ENCODE assay signal across 10 cellular contexts in genomic region chr3:30426319-30426993, GRCh38.
DNase-seq lines count a peak whose midpoint lies in the region; TF ChIP-seq lines count a peak whose summit lies in the region.
"Had no signal": no experiment of that assay in that cellular context is flagged by ENCODE, and none has a peak within 500 bp of the region (broad histone marks: within the 10 kb centered on the region; RNA-seq: fewer than 3 reads in every experiment).

No MANE protein-coding gene starts in this region.

- CTCF ChIA-PET in MCF 10A (lab: Yijun Ruan, JAX), result interaction anchor here (0.6 to 1.4 kb wide), 2 partner anchors 197 to 266 kb away, joined by 3 read pairs; no protein-coding TSS in a partner anchor

- no peak for TF ChIP-seq POLR2A in ovary (IDR thresholded peaks at IDR 0.05)

- TF ChIP-seq CTCF in MCF 10A (IDR thresholded peaks at IDR 0.05; ENCODE audit: unreplicated experiment) (no peak), left ventricle myocardium inferior (IDR thresholded peaks at IDR 0.05; ENCODE audit: borderline replicate concordance) (no peak), ovary (IDR thresholded peaks at IDR 0.05) (no peak), GM13976 (IDR thresholded peaks at IDR 0.05; ENCODE audit: borderline replicate concordance, control extremely low read depth, extremely low read depth, insufficient read depth, missing control alignments) (no peak)

- peaks cover 16% of the 10 kb centered on the region for H3K4me1 Mint-ChIP-seq in MCF 10A (ENCODE audit: insufficient read depth, unreplicated experiment)
- no peaks in the 10 kb centered on the region for H3K4me1 Mint-ChIP-seq in activated T-helper 1 cell treated with anti-CD3 and anti-CD28 coated beads, Interleukin-12 subunit alpha, Interleukin-12 subunit beta, Interleukin-2, Interleukin-4 antibody, amounts not matched to agents 30 ng/mL and 10 ng/mL and 1 ng/mL, durations not matched to agents 14 hours and 24 hours and 36 hours (ENCODE audit: low read depth)
- no peaks in the 10 kb centered on the region for H3K4me1 Mint-ChIP-seq in T-helper 2 cell treated with Interferon-gamma antibody and Interleukin-4, amounts not matched to agents 5 μg/mL and 100 μg/mL, for 36 hours (ENCODE audit: low read depth)
- H3K4me1 Mint-ChIP-seq in activated naive CD8-positive, alpha-beta T cell treated with anti-CD3 and anti-CD28 coated beads for 36 hours, result peaks cover 2% of the 10 kb centered on the region
- H3K4me1 Mint-ChIP-seq: B cell had no signal

- H3K4me3 ChIP-seq in left ventricle myocardium inferior (no peak overlapping the region), ovary (no peak overlapping the region)

- H3K27ac ChIP-seq in left ventricle myocardium inferior (replicated peaks) (peak overlapping the region; percentile 86), ovary (no peak overlapping the region)

- H3K27me3 ChIP-seq in left ventricle myocardium inferior (ENCODE audit: low read depth), result no peaks in the 10 kb centered on the region
- H3K27me3 ChIP-seq in ovary, result no peaks in the 10 kb centered on the region

- no TSS peak for BruUV-seq in MCF 10A (replicated peaks; lab: Mats Ljungman, UMichigan)

- H3K9me3 ChIP-seq in left ventricle myocardium inferior (replicated peaks) (no peaks in the 10 kb centered on the region), ovary (no peaks in the 10 kb centered on the region)

- no peak overlapping the region for H3K4me3 Mint-ChIP-seq in MCF 10A (ENCODE audit: unreplicated experiment)
- H3K4me3 Mint-ChIP-seq in activated T-helper 1 cell treated with anti-CD3 and anti-CD28 coated beads, Interleukin-12 subunit alpha, Interleukin-12 subunit beta, Interleukin-2, Interleukin-4 antibody, amounts not matched to agents 30 ng/mL and 10 ng/mL and 1 ng/mL, durations not matched to agents 14 hours and 24 hours and 36 hours, result no peak overlapping the region
- H3K4me3 Mint-ChIP-seq in T-helper 2 cell treated with Interferon-gamma antibody and Interleukin-4, amounts not matched to agents 5 μg/mL and 100 μg/mL, for 36 hours, result no peak overlapping the region
- no peak overlapping the region for H3K4me3 Mint-ChIP-seq in activated naive CD8-positive, alpha-beta T cell treated with anti-CD3 and anti-CD28 coated beads for 36 hours
- H3K4me3 Mint-ChIP-seq: B cell had no signal

- peaks cover 7% of the 10 kb centered on the region for H3K9me3 Mint-ChIP-seq in MCF 10A (ENCODE audit: unreplicated experiment)
- H3K9me3 Mint-ChIP-seq in activated T-helper 1 cell treated with anti-CD3 and anti-CD28 coated beads, Interleukin-12 subunit alpha, Interleukin-12 subunit beta, Interleukin-2, Interleukin-4 antibody, amounts not matched to agents 30 ng/mL and 10 ng/mL and 1 ng/mL, durations not matched to agents 14 hours and 24 hours and 36 hours, result peaks cover 18% of the 10 kb centered on the region
- peaks cover 5% of the 10 kb centered on the region for H3K9me3 Mint-ChIP-seq in T-helper 2 cell treated with Interferon-gamma antibody and Interleukin-4, amounts not matched to agents 5 μg/mL and 100 μg/mL, for 36 hours
- peaks cover 10% of the 10 kb centered on the region for H3K9me3 Mint-ChIP-seq in activated naive CD8-positive, alpha-beta T cell treated with anti-CD3 and anti-CD28 coated beads for 36 hours

- H3K4me1 ChIP-seq in left ventricle myocardium inferior, result peaks cover 24% of the 10 kb centered on the region
- peaks cover 1% of the 10 kb centered on the region for H3K4me1 ChIP-seq in ovary (ENCODE audit: insufficient read depth)

- no peaks in the 10 kb centered on the region for H3K36me3 Mint-ChIP-seq in MCF 10A (ENCODE audit: insufficient read depth, unreplicated experiment)
- H3K36me3 Mint-ChIP-seq in activated T-helper 1 cell treated with anti-CD3 and anti-CD28 coated beads, Interleukin-12 subunit alpha, Interleukin-12 subunit beta, Interleukin-2, Interleukin-4 antibody, amounts not matched to agents 30 ng/mL and 10 ng/mL and 1 ng/mL, durations not matched to agents 14 hours and 24 hours and 36 hours (ENCODE audit: low read depth), result peaks cover 4% of the 10 kb centered on the region
- H3K36me3 Mint-ChIP-seq in T-helper 2 cell treated with Interferon-gamma antibody and Interleukin-4, amounts not matched to agents 5 μg/mL and 100 μg/mL, for 36 hours (ENCODE audit: low read depth), result peaks cover 1% of the 10 kb centered on the region
- H3K36me3 Mint-ChIP-seq in activated naive CD8-positive, alpha-beta T cell treated with anti-CD3 and anti-CD28 coated beads for 36 hours, result peaks cover 4% of the 10 kb centered on the region

- DNase-seq in EH (ENCODE audit: low read depth) (peak; percentile 70), MCF 10A (ENCODE audit: unreplicated experiment) (peak; percentile 23), left ventricle myocardium inferior (peak; percentile 68), ovary (peak; percentile 19 to 68 (median 57)), GM13976 (ENCODE audit: low spot score) (no peak)
- no peak for DNase-seq in activated T-helper 1 cell treated with anti-CD3 and anti-CD28 coated beads, Interleukin-12 subunit alpha, Interleukin-12 subunit beta, Interleukin-2, Interleukin-4 antibody, amounts not matched to agents 30 ng/mL and 10 ng/mL and 1 ng/mL, durations not matched to agents 14 hours and 24 hours and 36 hours (ENCODE audit: low spot score)
- no peak for DNase-seq in T-helper 2 cell treated with Interferon-gamma antibody and Interleukin-4, amounts not matched to agents 5 μg/mL and 100 μg/mL, for 36 hours (ENCODE audit: low spot score)
- DNase-seq in activated naive CD8-positive, alpha-beta T cell treated with anti-CD3 and anti-CD28 coated beads for 36 hours, result no peak
- DNase-seq: activated naive CD4-positive, alpha-beta T cell had no signal

- 1 to 3% (median 1%) methylated on average over 3 of the region's 3 CpGs for WGBS in ovary, 3 donors

- TF ChIP-seq EP300 in ovary (IDR thresholded peaks at IDR 0.05), result no peak

- no peak overlapping the region for H3K27ac Mint-ChIP-seq in MCF 10A (ENCODE audit: low read depth, unreplicated experiment)
- H3K27ac Mint-ChIP-seq in activated T-helper 1 cell treated with anti-CD3 and anti-CD28 coated beads, Interleukin-12 subunit alpha, Interleukin-12 subunit beta, Interleukin-2, Interleukin-4 antibody, amounts not matched to agents 30 ng/mL and 10 ng/mL and 1 ng/mL, durations not matched to agents 14 hours and 24 hours and 36 hours, result no peak overlapping the region
- H3K27ac Mint-ChIP-seq in T-helper 2 cell treated with Interferon-gamma antibody and Interleukin-4, amounts not matched to agents 5 μg/mL and 100 μg/mL, for 36 hours, result no peak overlapping the region
- no peak overlapping the region for H3K27ac Mint-ChIP-seq in activated naive CD8-positive, alpha-beta T cell treated with anti-CD3 and anti-CD28 coated beads for 36 hours
- H3K27ac Mint-ChIP-seq: B cell had no signal

- POLR2A ChIA-PET in MCF 10A (lab: Yijun Ruan, JAX), result interaction anchor here (0.6 to 1.9 kb wide), 6 partner anchors 8 to 217 kb away, joined by 3 to 6 read pairs (median 3); no protein-coding TSS in a partner anchor

- H3K36me3 ChIP-seq in left ventricle myocardium inferior (no peaks in the 10 kb centered on the region), ovary (no peaks in the 10 kb centered on the region)

- no peaks in the 10 kb centered on the region for H3K27me3 Mint-ChIP-seq in MCF 10A (ENCODE audit: insufficient read depth, unreplicated experiment)
- no peaks in the 10 kb centered on the region for H3K27me3 Mint-ChIP-seq in activated T-helper 1 cell treated with anti-CD3 and anti-CD28 coated beads, Interleukin-12 subunit alpha, Interleukin-12 subunit beta, Interleukin-2, Interleukin-4 antibody, amounts not matched to agents 30 ng/mL and 10 ng/mL and 1 ng/mL, durations not matched to agents 14 hours and 24 hours and 36 hours (ENCODE audit: insufficient read depth)
- H3K27me3 Mint-ChIP-seq in T-helper 2 cell treated with Interferon-gamma antibody and Interleukin-4, amounts not matched to agents 5 μg/mL and 100 μg/mL, for 36 hours (ENCODE audit: low read depth), result peaks cover 3% of the 10 kb centered on the region
- H3K27me3 Mint-ChIP-seq in activated naive CD8-positive, alpha-beta T cell treated with anti-CD3 and anti-CD28 coated beads for 36 hours, result no peaks in the 10 kb centered on the region
- H3K27me3 Mint-ChIP-seq: B cell had no signal

- intact Hi-C loops in MCF 10A (cut with micrococcal nuclease), result no loop called here
- intact Hi-C loops in left ventricle myocardium inferior (cut with micrococcal nuclease), result no loop called here
- intact Hi-C loops in ovary (cut with DNase I), result no loop called here
- intact Hi-C loops in activated T-helper 1 cell treated with anti-CD3 and anti-CD28 coated beads, Interleukin-12 subunit alpha, Interleukin-12 subunit beta, Interleukin-2, Interleukin-4 antibody, amounts not matched to agents 30 ng/mL and 10 ng/mL and 1 ng/mL, durations not matched to agents 14 hours and 24 hours and 36 hours (cut with micrococcal nuclease), result no loop called here

- in situ Hi-C loops in GM13976 (cut with MboI; ENCODE audit: low sequenced_read_pairs, unreplicated experiment), result no loop called here

Comparison
In these comparisons a context has a peak if more than half of its experiments do, and no peak if none do; other contexts are left out.
1. DNase-seq: peak in EH (single experiment), MCF 10A (single experiment), left ventricle myocardium inferior (single experiment) and ovary (5 of 5); none in activated T-helper 1 cell treated with anti-CD3 and anti-CD28 coated beads, Interleukin-12 subunit alpha, Interleukin-12 subunit beta, Interleukin-2, Interleukin-4 antibody, amounts not matched to agents 30 ng/mL and 10 ng/mL and 1 ng/mL, durations not matched to agents 14 hours and 24 hours and 36 hours (single experiment), T-helper 2 cell treated with Interferon-gamma antibody and Interleukin-4, amounts not matched to agents 5 μg/mL and 100 μg/mL, for 36 hours (single experiment), activated naive CD8-positive, alpha-beta T cell treated with anti-CD3 and anti-CD28 coated beads for 36 hours (single experiment) and GM13976 (single experiment).